Comparison of ENCODE assay signal across 1 cellular context in the genomic region with DNA sequence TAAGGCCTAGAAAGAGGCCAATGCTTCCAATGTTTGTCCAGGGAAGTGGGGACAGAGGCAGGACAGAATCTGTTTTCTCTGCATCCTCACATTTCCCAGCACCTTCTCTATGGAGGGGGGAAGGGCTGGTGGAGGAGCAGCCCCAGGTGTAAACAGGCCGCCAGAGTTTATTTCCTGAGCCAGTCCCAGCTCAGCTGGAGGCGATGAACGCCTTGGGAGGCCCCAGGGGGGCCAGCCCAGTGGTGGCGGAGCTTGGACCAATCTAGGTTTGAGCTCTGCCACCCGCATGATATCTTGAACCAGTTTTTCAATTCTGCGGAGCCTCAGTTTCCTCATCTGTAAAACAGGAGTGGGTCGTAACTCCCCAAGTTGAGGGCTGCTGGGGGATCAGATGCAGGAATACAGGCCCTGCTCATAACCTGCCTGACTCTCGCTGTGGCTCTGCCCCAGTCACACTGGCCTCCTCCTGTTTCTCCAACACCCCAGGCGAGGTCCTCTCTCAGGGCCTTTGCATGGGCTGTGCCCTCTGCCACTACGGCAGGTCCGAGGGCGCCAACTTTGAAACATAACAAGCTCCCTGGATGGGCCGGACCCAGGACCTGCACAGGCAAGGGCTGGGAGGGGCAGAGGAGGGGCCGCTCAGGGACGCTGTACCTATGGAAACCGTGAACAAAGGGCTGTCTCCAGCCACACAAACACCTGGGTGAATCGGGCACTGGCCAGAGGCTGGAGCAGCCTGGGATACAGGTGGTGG.
A peak's percentile ranks its signal among the peaks of the same experiment; 100 is the strongest.
TF ChIP-seq lines count a peak whose summit lies in the region.

No MANE protein-coding gene starts in this region.

TF ChIP-seq in HepG2, 621 proteins besides CTCF, POLR2A, EP300 and RAD21 (continued from another document and continues in another):
- TF ChIP-seq, protein P1, sequence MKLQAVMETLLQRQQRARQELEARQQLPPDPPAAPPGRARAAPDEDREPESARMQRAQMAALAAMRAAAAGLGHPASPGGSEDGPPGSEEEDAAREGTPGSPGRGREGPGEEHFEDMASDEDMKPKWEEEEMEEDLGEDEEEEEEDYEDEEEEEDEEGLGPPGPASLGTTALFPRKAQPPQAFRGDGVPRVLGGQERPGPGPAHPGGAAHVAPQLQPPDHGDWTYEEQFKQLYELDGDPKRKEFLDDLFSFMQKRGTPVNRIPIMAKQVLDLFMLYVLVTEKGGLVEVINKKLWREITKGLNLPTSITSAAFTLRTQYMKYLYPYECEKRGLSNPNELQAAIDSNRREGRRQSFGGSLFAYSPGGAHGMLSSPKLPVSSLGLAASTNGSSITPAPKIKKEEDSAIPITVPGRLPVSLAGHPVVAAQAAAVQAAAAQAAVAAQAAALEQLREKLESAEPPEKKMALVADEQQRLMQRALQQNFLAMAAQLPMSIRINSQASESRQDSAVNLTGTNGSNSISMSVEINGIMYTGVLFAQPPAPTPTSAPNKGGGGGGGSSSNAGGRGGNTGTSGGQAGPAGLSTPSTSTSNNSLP (IDR thresholded peaks at IDR 0.05; ENCODE audit: low read depth, low read length), result no peak
- TF ChIP-seq, protein P2, sequence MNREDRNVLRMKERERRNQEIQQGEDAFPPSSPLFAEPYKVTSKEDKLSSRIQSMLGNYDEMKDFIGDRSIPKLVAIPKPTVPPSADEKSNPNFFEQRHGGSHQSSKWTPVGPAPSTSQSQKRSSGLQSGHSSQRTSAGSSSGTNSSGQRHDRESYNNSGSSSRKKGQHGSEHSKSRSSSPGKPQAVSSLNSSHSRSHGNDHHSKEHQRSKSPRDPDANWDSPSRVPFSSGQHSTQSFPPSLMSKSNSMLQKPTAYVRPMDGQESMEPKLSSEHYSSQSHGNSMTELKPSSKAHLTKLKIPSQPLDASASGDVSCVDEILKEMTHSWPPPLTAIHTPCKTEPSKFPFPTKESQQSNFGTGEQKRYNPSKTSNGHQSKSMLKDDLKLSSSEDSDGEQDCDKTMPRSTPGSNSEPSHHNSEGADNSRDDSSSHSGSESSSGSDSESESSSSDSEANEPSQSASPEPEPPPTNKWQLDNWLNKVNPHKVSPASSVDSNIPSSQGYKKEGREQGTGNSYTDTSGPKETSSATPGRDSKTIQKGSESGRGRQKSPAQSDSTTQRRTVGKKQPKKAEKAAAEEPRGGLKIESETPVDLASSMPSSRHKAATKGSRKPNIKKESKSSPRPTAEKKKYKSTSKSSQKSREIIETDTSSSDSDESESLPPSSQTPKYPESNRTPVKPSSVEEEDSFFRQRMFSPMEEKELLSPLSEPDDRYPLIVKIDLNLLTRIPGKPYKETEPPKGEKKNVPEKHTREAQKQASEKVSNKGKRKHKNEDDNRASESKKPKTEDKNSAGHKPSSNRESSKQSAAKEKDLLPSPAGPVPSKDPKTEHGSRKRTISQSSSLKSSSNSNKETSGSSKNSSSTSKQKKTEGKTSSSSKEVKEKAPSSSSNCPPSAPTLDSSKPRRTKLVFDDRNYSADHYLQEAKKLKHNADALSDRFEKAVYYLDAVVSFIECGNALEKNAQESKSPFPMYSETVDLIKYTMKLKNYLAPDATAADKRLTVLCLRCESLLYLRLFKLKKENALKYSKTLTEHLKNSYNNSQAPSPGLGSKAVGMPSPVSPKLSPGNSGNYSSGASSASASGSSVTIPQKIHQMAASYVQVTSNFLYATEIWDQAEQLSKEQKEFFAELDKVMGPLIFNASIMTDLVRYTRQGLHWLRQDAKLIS (CRISPR knock-in tag; IDR thresholded peaks at IDR 0.05), result no peak
- no peak for TF ChIP-seq ZFY (CRISPR knock-in tag; IDR thresholded peaks at IDR 0.05)
- no peak for TF ChIP-seq ZNF382 (CRISPR knock-in tag; IDR thresholded peaks at IDR 0.05; ENCODE audit: borderline replicate concordance)
- TF ChIP-seq KAT7 (CRISPR knock-in tag; IDR thresholded peaks at IDR 0.05; ENCODE audit: borderline replicate concordance), result no peak
- no peak for TF ChIP-seq ZNF614 (CRISPR knock-in tag; IDR thresholded peaks at IDR 0.05; ENCODE audit: borderline replicate concordance)
- TF ChIP-seq, protein P3, sequence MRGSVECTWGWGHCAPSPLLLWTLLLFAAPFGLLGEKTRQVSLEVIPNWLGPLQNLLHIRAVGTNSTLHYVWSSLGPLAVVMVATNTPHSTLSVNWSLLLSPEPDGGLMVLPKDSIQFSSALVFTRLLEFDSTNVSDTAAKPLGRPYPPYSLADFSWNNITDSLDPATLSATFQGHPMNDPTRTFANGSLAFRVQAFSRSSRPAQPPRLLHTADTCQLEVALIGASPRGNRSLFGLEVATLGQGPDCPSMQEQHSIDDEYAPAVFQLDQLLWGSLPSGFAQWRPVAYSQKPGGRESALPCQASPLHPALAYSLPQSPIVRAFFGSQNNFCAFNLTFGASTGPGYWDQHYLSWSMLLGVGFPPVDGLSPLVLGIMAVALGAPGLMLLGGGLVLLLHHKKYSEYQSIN (CRISPR knock-in tag; IDR thresholded peaks at IDR 0.05; ENCODE audit: borderline replicate concordance), result no peak
- TF ChIP-seq TBX2 (CRISPR knock-in tag; IDR thresholded peaks at IDR 0.05; ENCODE audit: borderline replicate concordance), result no peak
- TF ChIP-seq ZNF790 (CRISPR knock-in tag; IDR thresholded peaks at IDR 0.05; ENCODE audit: borderline replicate concordance), result no peak
- peak; percentile 66 for TF ChIP-seq HDAC1 (CRISPR knock-in tag; IDR thresholded peaks at IDR 0.05)
- TF ChIP-seq, protein P4, sequence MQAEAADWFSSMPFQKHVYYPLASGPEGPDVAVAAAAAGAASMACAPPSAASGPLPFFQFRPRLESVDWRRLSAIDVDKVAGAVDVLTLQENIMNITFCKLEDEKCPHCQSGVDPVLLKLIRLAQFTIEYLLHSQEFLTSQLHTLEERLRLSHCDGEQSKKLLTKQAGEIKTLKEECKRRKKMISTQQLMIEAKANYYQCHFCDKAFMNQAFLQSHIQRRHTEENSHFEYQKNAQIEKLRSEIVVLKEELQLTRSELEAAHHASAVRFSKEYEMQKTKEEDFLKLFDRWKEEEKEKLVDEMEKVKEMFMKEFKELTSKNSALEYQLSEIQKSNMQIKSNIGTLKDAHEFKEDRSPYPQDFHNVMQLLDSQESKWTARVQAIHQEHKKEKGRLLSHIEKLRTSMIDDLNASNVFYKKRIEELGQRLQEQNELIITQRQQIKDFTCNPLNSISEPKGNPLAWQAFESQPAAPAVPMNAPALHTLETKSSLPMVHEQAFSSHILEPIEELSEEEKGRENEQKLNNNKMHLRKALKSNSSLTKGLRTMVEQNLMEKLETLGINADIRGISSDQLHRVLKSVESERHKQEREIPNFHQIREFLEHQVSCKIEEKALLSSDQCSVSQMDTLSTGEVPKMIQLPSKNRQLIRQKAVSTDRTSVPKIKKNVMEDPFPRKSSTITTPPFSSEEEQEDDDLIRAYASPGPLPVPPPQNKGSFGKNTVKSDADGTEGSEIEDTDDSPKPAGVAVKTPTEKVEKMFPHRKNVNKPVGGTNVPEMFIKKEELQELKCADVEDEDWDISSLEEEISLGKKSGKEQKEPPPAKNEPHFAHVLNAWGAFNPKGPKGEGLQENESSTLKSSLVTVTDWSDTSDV (CRISPR knock-in tag; IDR thresholded peaks at IDR 0.05), result 0 out of 2 replicates have a peak, but pooled peaks have one; percentile 14
- TF ChIP-seq ZNF460 (CRISPR knock-in tag; IDR thresholded peaks at IDR 0.05; ENCODE audit: borderline replicate concordance), result no peak
- no peak for TF ChIP-seq ZNF430 (CRISPR knock-in tag; IDR thresholded peaks at IDR 0.05)
- TF ChIP-seq ZBTB8A (CRISPR knock-in tag; IDR thresholded peaks at IDR 0.05; ENCODE audit: borderline replicate concordance, low read depth), result no peak
- no peak for TF ChIP-seq MLLT10 (CRISPR knock-in tag; IDR thresholded peaks at IDR 0.05)
- TF ChIP-seq, protein P5, sequence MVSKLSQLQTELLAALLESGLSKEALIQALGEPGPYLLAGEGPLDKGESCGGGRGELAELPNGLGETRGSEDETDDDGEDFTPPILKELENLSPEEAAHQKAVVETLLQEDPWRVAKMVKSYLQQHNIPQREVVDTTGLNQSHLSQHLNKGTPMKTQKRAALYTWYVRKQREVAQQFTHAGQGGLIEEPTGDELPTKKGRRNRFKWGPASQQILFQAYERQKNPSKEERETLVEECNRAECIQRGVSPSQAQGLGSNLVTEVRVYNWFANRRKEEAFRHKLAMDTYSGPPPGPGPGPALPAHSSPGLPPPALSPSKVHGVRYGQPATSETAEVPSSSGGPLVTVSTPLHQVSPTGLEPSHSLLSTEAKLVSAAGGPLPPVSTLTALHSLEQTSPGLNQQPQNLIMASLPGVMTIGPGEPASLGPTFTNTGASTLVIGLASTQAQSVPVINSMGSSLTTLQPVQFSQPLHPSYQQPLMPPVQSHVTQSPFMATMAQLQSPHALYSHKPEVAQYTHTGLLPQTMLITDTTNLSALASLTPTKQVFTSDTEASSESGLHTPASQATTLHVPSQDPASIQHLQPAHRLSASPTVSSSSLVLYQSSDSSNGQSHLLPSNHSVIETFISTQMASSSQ (IDR thresholded peaks at IDR 0.05; ENCODE audit: low read depth), result no peak
- TF ChIP-seq, protein P5 (CRISPR knock-in tag; IDR thresholded peaks at IDR 0.05; ENCODE audit: borderline replicate concordance), result no peak
- TF ChIP-seq, protein P6, sequence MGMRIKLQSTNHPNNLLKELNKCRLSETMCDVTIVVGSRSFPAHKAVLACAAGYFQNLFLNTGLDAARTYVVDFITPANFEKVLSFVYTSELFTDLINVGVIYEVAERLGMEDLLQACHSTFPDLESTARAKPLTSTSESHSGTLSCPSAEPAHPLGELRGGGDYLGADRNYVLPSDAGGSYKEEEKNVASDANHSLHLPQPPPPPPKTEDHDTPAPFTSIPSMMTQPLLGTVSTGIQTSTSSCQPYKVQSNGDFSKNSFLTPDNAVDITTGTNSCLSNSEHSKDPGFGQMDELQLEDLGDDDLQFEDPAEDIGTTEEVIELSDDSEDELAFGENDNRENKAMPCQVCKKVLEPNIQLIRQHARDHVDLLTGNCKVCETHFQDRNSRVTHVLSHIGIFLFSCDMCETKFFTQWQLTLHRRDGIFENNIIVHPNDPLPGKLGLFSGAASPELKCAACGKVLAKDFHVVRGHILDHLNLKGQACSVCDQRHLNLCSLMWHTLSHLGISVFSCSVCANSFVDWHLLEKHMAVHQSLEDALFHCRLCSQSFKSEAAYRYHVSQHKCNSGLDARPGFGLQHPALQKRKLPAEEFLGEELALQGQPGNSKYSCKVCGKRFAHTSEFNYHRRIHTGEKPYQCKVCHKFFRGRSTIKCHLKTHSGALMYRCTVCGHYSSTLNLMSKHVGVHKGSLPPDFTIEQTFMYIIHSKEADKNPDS (CRISPR knock-in tag; IDR thresholded peaks at IDR 0.05), result no peak
- no peak for TF ChIP-seq MIXL1 (CRISPR knock-in tag; IDR thresholded peaks at IDR 0.05)
- no peak for TF ChIP-seq NFE2 (CRISPR knock-in tag; IDR thresholded peaks at IDR 0.05)
- TF ChIP-seq, protein P7, sequence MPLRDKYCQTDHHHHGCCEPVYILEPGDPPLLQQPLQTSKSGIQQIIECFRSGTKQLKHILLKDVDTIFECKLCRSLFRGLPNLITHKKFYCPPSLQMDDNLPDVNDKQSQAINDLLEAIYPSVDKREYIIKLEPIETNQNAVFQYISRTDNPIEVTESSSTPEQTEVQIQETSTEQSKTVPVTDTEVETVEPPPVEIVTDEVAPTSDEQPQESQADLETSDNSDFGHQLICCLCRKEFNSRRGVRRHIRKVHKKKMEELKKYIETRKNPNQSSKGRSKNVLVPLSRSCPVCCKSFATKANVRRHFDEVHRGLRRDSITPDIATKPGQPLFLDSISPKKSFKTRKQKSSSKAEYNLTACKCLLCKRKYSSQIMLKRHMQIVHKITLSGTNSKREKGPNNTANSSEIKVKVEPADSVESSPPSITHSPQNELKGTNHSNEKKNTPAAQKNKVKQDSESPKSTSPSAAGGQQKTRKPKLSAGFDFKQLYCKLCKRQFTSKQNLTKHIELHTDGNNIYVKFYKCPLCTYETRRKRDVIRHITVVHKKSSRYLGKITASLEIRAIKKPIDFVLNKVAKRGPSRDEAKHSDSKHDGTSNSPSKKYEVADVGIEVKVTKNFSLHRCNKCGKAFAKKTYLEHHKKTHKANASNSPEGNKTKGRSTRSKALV (CRISPR knock-in tag; IDR thresholded peaks at IDR 0.05), result no peak
- TF ChIP-seq, protein P8, sequence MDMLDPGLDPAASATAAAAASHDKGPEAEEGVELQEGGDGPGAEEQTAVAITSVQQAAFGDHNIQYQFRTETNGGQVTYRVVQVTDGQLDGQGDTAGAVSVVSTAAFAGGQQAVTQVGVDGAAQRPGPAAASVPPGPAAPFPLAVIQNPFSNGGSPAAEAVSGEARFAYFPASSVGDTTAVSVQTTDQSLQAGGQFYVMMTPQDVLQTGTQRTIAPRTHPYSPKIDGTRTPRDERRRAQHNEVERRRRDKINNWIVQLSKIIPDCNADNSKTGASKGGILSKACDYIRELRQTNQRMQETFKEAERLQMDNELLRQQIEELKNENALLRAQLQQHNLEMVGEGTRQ (IDR thresholded peaks at IDR 0.05; ENCODE audit: low read depth, low read length), result no peak
- TF ChIP-seq, protein P8 (CRISPR knock-in tag; IDR thresholded peaks at IDR 0.05; ENCODE audit: borderline replicate concordance), result no peak
- TF ChIP-seq CHCHD3 (CRISPR knock-in tag; IDR thresholded peaks at IDR 0.05), result no peak
- no peak for TF ChIP-seq SRSF1 (optimal IDR thresholded peaks at IDR 0.05; ENCODE audit: low read depth, low read length)
- TF ChIP-seq, protein P9, sequence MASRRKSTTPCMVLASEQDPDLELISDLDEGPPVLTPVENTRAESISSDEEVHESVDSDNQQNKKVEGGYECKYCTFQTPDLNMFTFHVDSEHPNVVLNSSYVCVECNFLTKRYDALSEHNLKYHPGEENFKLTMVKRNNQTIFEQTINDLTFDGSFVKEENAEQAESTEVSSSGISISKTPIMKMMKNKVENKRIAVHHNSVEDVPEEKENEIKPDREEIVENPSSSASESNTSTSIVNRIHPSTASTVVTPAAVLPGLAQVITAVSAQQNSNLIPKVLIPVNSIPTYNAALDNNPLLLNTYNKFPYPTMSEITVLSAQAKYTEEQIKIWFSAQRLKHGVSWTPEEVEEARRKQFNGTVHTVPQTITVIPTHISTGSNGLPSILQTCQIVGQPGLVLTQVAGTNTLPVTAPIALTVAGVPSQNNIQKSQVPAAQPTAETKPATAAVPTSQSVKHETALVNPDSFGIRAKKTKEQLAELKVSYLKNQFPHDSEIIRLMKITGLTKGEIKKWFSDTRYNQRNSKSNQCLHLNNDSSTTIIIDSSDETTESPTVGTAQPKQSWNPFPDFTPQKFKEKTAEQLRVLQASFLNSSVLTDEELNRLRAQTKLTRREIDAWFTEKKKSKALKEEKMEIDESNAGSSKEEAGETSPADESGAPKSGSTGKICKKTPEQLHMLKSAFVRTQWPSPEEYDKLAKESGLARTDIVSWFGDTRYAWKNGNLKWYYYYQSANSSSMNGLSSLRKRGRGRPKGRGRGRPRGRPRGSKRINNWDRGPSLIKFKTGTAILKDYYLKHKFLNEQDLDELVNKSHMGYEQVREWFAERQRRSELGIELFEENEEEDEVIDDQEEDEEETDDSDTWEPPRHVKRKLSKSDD (CRISPR knock-in tag; IDR thresholded peaks at IDR 0.05; ENCODE audit: low read depth), result no peak
